In genomic region chr17:61863801-61864126, GRCh38 we compare ENCODE assay signal across 8 cellular contexts. TPM values are rescaled to one million over a fixed set of nuclear protein-coding genes. Genes with fewer than 3 reads are reported as not detected.
DNase-seq lines count a peak whose midpoint lies in the region; ATAC-seq and TF ChIP-seq lines count a peak whose summit lies in the region.

No MANE protein-coding gene starts in this region.

- CTCF ChIA-PET in T-cell (lab: Charles Lee) = interaction anchor here (0.6 to 1.2 kb wide), 4 partner anchors 41 to 820 kb away, joined by 3 to 5 read pairs (median 4); no protein-coding TSS in a partner anchor

- DNase-seq in T-cell = peak in 1 of 34 experiments; percentile 0
- DNase-seq in glutamatergic neuron = no peak
- no peak for DNase-seq in sigmoid colon
- DNase-seq in NCI-H524 treated with DMSO at 0.1 percent for 48 hours (lab: John Stamatoyannopoulos, UW) = no peak
- DNase-seq in NCI-H1105 treated with DMSO at 0.1 percent for 48 hours (lab: John Stamatoyannopoulos, UW) = no peak
- no peak for DNase-seq in activated CD4-positive, CD25-positive, alpha-beta regulatory T cell (lab: John Stamatoyannopoulos, UW)

- WGBS in sigmoid colon, 2 donors = 1 to 3% methylated on average over 8 of the region's 8 CpGs

- peak overlapping the region; percentile 71 to 80 (median 77) for H3K27ac ChIP-seq in sigmoid colon

- H3K9me3 Mint-ChIP-seq in T-cell = no peaks in the 10 kb centered on the region
- no peaks in the 10 kb centered on the region for H3K9me3 Mint-ChIP-seq in glutamatergic neuron (ENCODE audit: unreplicated experiment)

- H3K9me3 ChIP-seq in sigmoid colon = no peaks in the 10 kb centered on the region

- intact Hi-C loops in sigmoid colon (cut with DNase I) = loop anchor here (2.0 to 10.0 kb wide), 2 partner anchors 203 to 449 kb away; no protein-coding TSS in a partner anchor

- POLR2A ChIA-PET in T-cell (lab: Charles Lee) = interaction anchor here in 1 of 2 donors (0.6 to 0.7 kb wide), 7 partner anchors 11 to 1628 kb away, joined by 4 to 10 read pairs (median 6); no protein-coding TSS in a partner anchor

- peak overlapping the region; percentile 93 to 94 for H3K27ac Mint-ChIP-seq in T-cell
- no peak overlapping the region for H3K27ac Mint-ChIP-seq in glutamatergic neuron (ENCODE audit: unreplicated experiment)

- H3K4me3 ChIP-seq in sigmoid colon = peak overlapping the region; percentile 57 to 67 (median 65)

- ATAC-seq in GM18498 (IDR thresholded peaks at IDR 0.05; ENCODE audit: unreplicated experiment) (peak; percentile 22), HG02571 (IDR thresholded peaks at IDR 0.05; ENCODE audit: unreplicated experiment) (peak; percentile 16), T-cell (replicated peaks in 1 of 4) (peak in 3 of 4 experiments; percentile 0 to 19 (median 11))

- no peaks in the 10 kb centered on the region for H3K27me3 ChIP-seq in sigmoid colon

- H3K4me1 ChIP-seq in sigmoid colon = peaks cover 0 to 12% (median 5%) of the 10 kb centered on the region in 4 donors

- no peak for TF ChIP-seq POLR2A in sigmoid colon (IDR thresholded peaks at IDR 0.05)

- TF ChIP-seq CTCF in glutamatergic neuron (IDR thresholded peaks at IDR 0.05; ENCODE audit: partially characterized antibody, unreplicated experiment) (no peak), sigmoid colon (IDR thresholded peaks at IDR 0.05) (no peak)

- H3K27me3 Mint-ChIP-seq in T-cell = no peaks in the 10 kb centered on the region
- no peaks in the 10 kb centered on the region for H3K27me3 Mint-ChIP-seq in glutamatergic neuron (ENCODE audit: unreplicated experiment)

- no peak for TF ChIP-seq EP300 in sigmoid colon (IDR thresholded peaks at IDR 0.05)

- H3K4me3 Mint-ChIP-seq in T-cell (peak overlapping the region; percentile 94 to 97 (median 95)), glutamatergic neuron (ENCODE audit: unreplicated experiment) (peak overlapping the region; percentile 88)

- H3K36me3 ChIP-seq in sigmoid colon = peaks cover 0 to 23% (median under 1%) of the 10 kb centered on the region in 4 donors

- H3K36me3 Mint-ChIP-seq in T-cell (peaks cover 4% of the 10 kb centered on the region), glutamatergic neuron (ENCODE audit: unreplicated experiment) (no peaks in the 10 kb centered on the region)

- peaks cover 27 to 37% (median 30%) of the 10 kb centered on the region in 3 donors for H3K4me1 Mint-ChIP-seq in T-cell
- H3K4me1 Mint-ChIP-seq in glutamatergic neuron (ENCODE audit: low read depth, unreplicated experiment) = peaks cover 1% of the 10 kb centered on the region

RNA-seq across cellular contexts. Expression of gene BRIP1, which starts 0.4 kb away (rescaled TPM):
- total RNA-seq in T-cell = 1 to 10 TPM; 1.4 to 3.5 (median 1.7) TPM
- 2.4 TPM for total RNA-seq in glutamatergic neuron (ENCODE audit: unreplicated experiment)
- under 1 TPM in 3 of 4 donors, not detected in 1; 0.27 to 0.55 (median 0.36) TPM for total RNA-seq in sigmoid colon
- 1 to 10 TPM in 1 of 3 donors, under 1 TPM in 2; under 0.01 to 1.5 (median 0.46) TPM for polyA plus RNA-seq in sigmoid colon
